In genomic region chr1:35885961-35886558, GRCh38 we compare ENCODE assay signal across 2 cellular contexts.
A peak's percentile ranks its signal among the peaks of the same experiment; 100 is the strongest.
TF ChIP-seq lines count a peak whose summit lies in the region.

No MANE protein-coding gene starts in this region.

TF ChIP-seq in K562, 482 proteins besides CTCF, POLR2A, EP300 and RAD21:
- TF ChIP-seq GTF2E2 (tag; IDR thresholded peaks at IDR 0.05), result no peak
- TF ChIP-seq ZFPM2 (CRISPR knock-in tag; IDR thresholded peaks at IDR 0.05), result no peak
- TF ChIP-seq NFIX (CRISPR knock-in tag; IDR thresholded peaks at IDR 0.05; ENCODE audit: low read depth), result 0 out of 2 replicates have a peak, but pooled peaks have one; percentile 11
- TF ChIP-seq SPI1 (IDR thresholded peaks at IDR 0.05; ENCODE audit: borderline replicate concordance, low read depth, low read length), result peak; percentile 41; the same call in 1 of the 2 replicates
- peak; percentile 67 for TF ChIP-seq HMBOX1 (IDR thresholded peaks at IDR 0.05)
- TF ChIP-seq SOX6 (IDR thresholded peaks at IDR 0.05), result peak; percentile 23; the same call in 1 of the 2 replicates
- peak; percentile 30; the same call in 1 of the 2 replicates for TF ChIP-seq ZBTB7A (IDR thresholded peaks at IDR 0.05; ENCODE audit: borderline replicate concordance, control insufficient read depth, low read depth, low read length)
- TF ChIP-seq KDM1A (IDR thresholded peaks at IDR 0.05), result 0 out of 4 replicates have a peak, but pooled peaks of 1 of the 2 experiments have one; percentile 9
- no peak for TF ChIP-seq SNIP1 (IDR thresholded peaks at IDR 0.05; ENCODE audit: low read depth)
- TF ChIP-seq ZHX1 (conservative IDR thresholded peaks at IDR 0.05; ENCODE audit: low read length), result no peak
- TF ChIP-seq SP1 (CRISPR knock-in tag; IDR thresholded peaks at IDR 0.05), result 0 out of 2 replicates have a peak, but pooled peaks have one; percentile 19
- TF ChIP-seq MYC (IDR thresholded peaks at IDR 0.05; ENCODE audit: low read depth, low read length), result no peak
- no peak for TF ChIP-seq MYC (CRISPR knock-in tag; IDR thresholded peaks at IDR 0.05; ENCODE audit: borderline replicate concordance, low read depth)
- TF ChIP-seq ZNF408 (CRISPR knock-in tag; IDR thresholded peaks at IDR 0.05; ENCODE audit: low read depth), result no peak
- TF ChIP-seq GTF2B (IDR thresholded peaks at IDR 0.05; ENCODE audit: extremely low read depth, insufficient read length), result no peak
- no peak for TF ChIP-seq NKRF (IDR thresholded peaks at IDR 0.05; ENCODE audit: borderline replicate concordance)
- TF ChIP-seq POLR2G (IDR thresholded peaks at IDR 0.05; ENCODE audit: low read depth, low read length), result no peak
- TF ChIP-seq SMAD4 (CRISPR knock-in tag; conservative IDR thresholded peaks at IDR 0.05), result 0 out of 2 replicates have a peak, but pooled peaks have one; percentile 17
- TF ChIP-seq KAT7 (CRISPR knock-in tag; IDR thresholded peaks at IDR 0.05; ENCODE audit: borderline replicate concordance), result no peak; the same call in 1 of the 2 replicates
- no peak for TF ChIP-seq KLF6 (CRISPR knock-in tag; IDR thresholded peaks at IDR 0.05; ENCODE audit: borderline replicate concordance)
- no peak for TF ChIP-seq GTF2A2 (tag; IDR thresholded peaks at IDR 0.05)

TF ChIP-seq in neural cell, 6 proteins besides CTCF, POLR2A, EP300 and RAD21:
- TF ChIP-seq MXI1 (conservative IDR thresholded peaks at IDR 0.05; ENCODE audit: poor library complexity, severe bottlenecking) (no peak), REST (IDR thresholded peaks at IDR 0.05; ENCODE audit: borderline replicate concordance) (no peak), SMC3 (conservative IDR thresholded peaks at IDR 0.05; ENCODE audit: poor library complexity) (no peak), EZH2 (IDR thresholded peaks at IDR 0.05; ENCODE audit: borderline replicate concordance, insufficient read depth, low read length, poor library complexity, severe bottlenecking) (no peak)
